10 cellular contexts compared by ENCODE assay signal in the genomic region with DNA sequence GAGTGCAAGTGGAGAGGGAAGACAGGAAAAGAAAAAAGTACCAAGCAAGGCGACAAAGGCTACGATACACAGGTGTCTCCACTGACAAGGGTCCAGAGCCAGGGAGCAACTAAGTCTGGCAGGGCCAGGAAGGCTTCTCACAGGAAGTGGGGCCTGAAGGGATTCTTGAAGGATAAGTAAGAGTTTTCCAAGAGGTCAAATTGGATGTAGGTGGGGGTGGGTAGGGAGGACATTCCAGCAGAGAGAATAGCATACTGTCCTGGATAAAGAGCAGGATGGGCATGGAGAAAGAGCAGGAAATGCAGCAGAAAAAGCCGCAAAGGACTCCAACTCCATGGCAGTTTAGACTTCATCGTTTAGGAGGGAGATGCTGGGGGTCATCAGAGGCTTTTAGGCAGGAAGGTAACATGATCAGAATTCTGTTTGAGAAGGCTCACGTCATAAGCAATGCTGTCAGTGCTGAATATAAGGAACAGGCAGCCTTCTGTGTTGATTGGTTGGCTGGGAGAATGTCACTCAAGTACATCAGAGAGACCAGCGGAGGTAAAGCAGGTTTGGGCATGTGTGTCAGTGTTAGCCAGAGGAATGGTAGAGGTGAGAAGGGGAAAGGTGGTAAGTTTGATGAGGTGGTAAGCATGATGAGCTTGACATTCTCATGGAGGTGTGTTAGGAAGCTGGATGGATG.
DNase-seq lines count a peak whose midpoint lies in the region; ATAC-seq and TF ChIP-seq lines count a peak whose summit lies in the region.
"Had no signal": no experiment of that assay in that cellular context is flagged by ENCODE, and none has a peak within 500 bp of the region (broad histone marks: within the 10 kb centered on the region; RNA-seq: fewer than 3 reads in every experiment).

No MANE protein-coding gene starts in this region.

- H3K4me1 ChIP-seq in OCI-LY3 (ENCODE audit: low read length) (peaks cover 98% of the 10 kb centered on the region), neutrophil (ENCODE audit: control insufficient read depth in 1 of 2, insufficient read depth in 1 of 2, low read depth in 1 of 2, low read length in 1 of 2) (peaks cover 100% of the 10 kb centered on the region in 2 experiments)

- peaks cover 100% of the 10 kb centered on the region for H3K4me1 Mint-ChIP-seq in dendritic cell treated with granulocyte-macrophage colony-stimulating factor and Interleukin-4, amounts not matched to agents 40 ng/mL and 50 ng/mL, for 4 days (ENCODE audit: low read depth)

- TF ChIP-seq CTCF in OCI-LY3 (IDR thresholded peaks at IDR 0.05; ENCODE audit: low read depth, low read length): no peak
- TF ChIP-seq CTCF in neutrophil (IDR thresholded peaks at IDR 0.05): no peak

- H3K4me3 ChIP-seq in OCI-LY3 (ENCODE audit: low read length): peak overlapping the region; percentile 58
- peak overlapping the region; percentile 40 to 56 for H3K4me3 ChIP-seq in neutrophil (ENCODE audit: low read depth in 1 of 2, low read length in 1 of 2)
- H3K4me3 ChIP-seq: PC-9 had no signal

- intact Hi-C loops in dendritic cell treated with granulocyte-macrophage colony-stimulating factor and Interleukin-4, amounts not matched to agents 40 ng/mL and 50 ng/mL, for 4 days (cut with micrococcal nuclease): loop anchor here (10.0 kb wide), 1 partner anchor 55 kb away; no protein-coding TSS in a partner anchor

- H3K36me3 ChIP-seq in OCI-LY3 (replicated peaks; ENCODE audit: low read depth, low read length): peaks cover 4% of the 10 kb centered on the region
- H3K36me3 ChIP-seq in neutrophil: no peaks in the 10 kb centered on the region

- no peaks in the 10 kb centered on the region for H3K9me3 ChIP-seq in OCI-LY3 (ENCODE audit: insufficient read depth, low read length)
- no peaks in the 10 kb centered on the region for H3K9me3 ChIP-seq in neutrophil

- peak overlapping the region; percentile 100 for H3K9ac ChIP-seq in OCI-LY3 (ENCODE audit: low read length)

- no peaks in the 10 kb centered on the region for H3K9me3 Mint-ChIP-seq in dendritic cell treated with granulocyte-macrophage colony-stimulating factor and Interleukin-4, amounts not matched to agents 40 ng/mL and 50 ng/mL, for 4 days

- peak overlapping the region; percentile 83 for H3K4me2 ChIP-seq in OCI-LY3 (ENCODE audit: low read length)
- H3K4me2 ChIP-seq: PC-9 had no signal

- H4K20me1 ChIP-seq in OCI-LY3 (ENCODE audit: insufficient read depth, low read length): no peaks in the 10 kb centered on the region

- H2AFZ ChIP-seq in OCI-LY3 (ENCODE audit: low read depth, low read length): no peak overlapping the region
- H2AFZ ChIP-seq: PC-9 had no signal

- H3K4me3 Mint-ChIP-seq in dendritic cell treated with granulocyte-macrophage colony-stimulating factor and Interleukin-4, amounts not matched to agents 40 ng/mL and 50 ng/mL, for 4 days: peak overlapping the region; percentile 20

- H3K36me3 Mint-ChIP-seq in dendritic cell treated with granulocyte-macrophage colony-stimulating factor and Interleukin-4, amounts not matched to agents 40 ng/mL and 50 ng/mL, for 4 days (ENCODE audit: low read depth): peaks cover 96% of the 10 kb centered on the region

- H3K27me3 ChIP-seq in OCI-LY3 (ENCODE audit: low read depth, low read length) (no peaks in the 10 kb centered on the region), neutrophil (no peaks in the 10 kb centered on the region)

- peak overlapping the region; percentile 99 for H3K27ac ChIP-seq in OCI-LY3 (ENCODE audit: low read length)
- H3K27ac ChIP-seq in neutrophil: peak overlapping the region; percentile 99
- H3K27ac ChIP-seq: PC-9 had no signal

- DNase-seq in ELF-1 (ENCODE audit: low read depth, low spot score) (peak; percentile 30), HuH-7 (ENCODE audit: low spot score) (no peak), NCI-H446 treated with DMSO at 0.1 percent for 48 hours (lab: John Stamatoyannopoulos, UW) (no peak), iPS-NIHi11 (ENCODE audit: low spot score) (no peak)
- DNase-seq: PC-9; stimulated activated naive CD4-positive, alpha-beta T cell treated with Interleukin-2 at 50 U/mL for 16 hours had no signal

- peaks cover 95% of the 10 kb centered on the region for H3K79me2 ChIP-seq in OCI-LY3 (ENCODE audit: low read length)

- peak overlapping the region; percentile 71 for H3K27ac Mint-ChIP-seq in dendritic cell treated with granulocyte-macrophage colony-stimulating factor and Interleukin-4, amounts not matched to agents 40 ng/mL and 50 ng/mL, for 4 days

- H3K27me3 Mint-ChIP-seq in dendritic cell treated with granulocyte-macrophage colony-stimulating factor and Interleukin-4, amounts not matched to agents 40 ng/mL and 50 ng/mL, for 4 days: no peaks in the 10 kb centered on the region

- no peak for ATAC-seq in HG03196 (IDR thresholded peaks at IDR 0.05; ENCODE audit: unreplicated experiment)
